In the genomic region with DNA sequence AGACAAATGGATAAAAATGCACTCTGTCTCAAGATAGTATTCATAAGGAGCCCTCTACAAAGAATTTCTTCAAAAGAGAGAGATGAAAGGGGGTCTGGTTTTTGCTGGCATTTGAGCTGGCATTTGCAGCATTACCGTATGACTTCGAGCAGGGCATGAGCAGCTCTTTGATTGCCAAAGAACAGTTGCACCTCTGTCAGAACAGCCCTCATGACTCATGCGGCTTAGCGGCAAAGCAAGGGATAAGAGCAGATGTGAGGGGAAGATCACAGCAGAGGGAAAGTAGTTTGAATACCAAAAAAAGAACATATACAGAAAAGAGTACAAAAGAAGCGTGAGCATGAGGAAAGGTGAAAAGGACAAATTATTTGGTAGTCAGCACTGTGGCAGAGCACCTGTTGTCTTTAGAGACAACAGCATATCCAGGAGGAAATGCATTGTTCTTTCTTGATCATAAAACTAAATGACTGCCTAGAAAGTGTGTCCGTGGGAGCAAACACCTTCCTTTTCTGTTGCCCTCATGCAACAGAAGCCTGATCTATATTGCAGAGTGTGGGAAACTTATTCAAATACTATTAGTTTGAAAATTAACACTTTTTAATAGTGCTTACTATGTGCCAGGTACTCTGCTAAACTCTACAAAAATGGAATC, we compare ENCODE assay signal across 12 cellular contexts.
A peak's percentile ranks its signal among the peaks of the same experiment; 100 is the strongest.
DNase-seq lines count a peak whose midpoint lies in the region; ATAC-seq and TF ChIP-seq lines count a peak whose summit lies in the region.
"Had no signal": no experiment of that assay in that cellular context is flagged by ENCODE, and none has a peak within 500 bp of the region (broad histone marks: within the 10 kb centered on the region; RNA-seq: fewer than 3 reads in every experiment).

No MANE protein-coding gene starts in this region.

- ATAC-seq in GM23338 (no peak), esophagus mucosa (peak; percentile 78)
- ATAC-seq in stimulated activated naive B cell treated with anti-CD40 and anti-IgM and Interleukin-4, amounts not matched to agents 10 μg/mL and 1 μg/mL and 100 μg/mL, for 72 hours (replicated peaks) = no peak
- ATAC-seq: naive thymus-derived CD4-positive, alpha-beta T cell had no signal

- DNase-seq in GM23338 (ENCODE audit: low spot score) = no peak
- DNase-seq in NCI-H446 treated with DMSO at 0.1 percent for 48 hours (lab: John Stamatoyannopoulos, UW) = peak; percentile 31
- peak; percentile 28 for DNase-seq in pons (ENCODE audit: low spot score)
- DNase-seq in stimulated activated naive B cell treated with anti-CD40 and anti-IgM and Interleukin-4, amounts not matched to agents 10 μg/mL and 1 μg/mL and 100 μg/mL, for 72 hours = no peak
- no peak for DNase-seq in cerebellar nuclear complex (lab: John Stamatoyannopoulos, UW)
- no peak for DNase-seq in NCI-H774 (lab: John Stamatoyannopoulos, UW)
- DNase-seq: activated T-cell treated with anti-CD3 and anti-CD28 coated beads for 4 hours; cortex of kidney; HFFc6; naive thymus-derived CD4-positive, alpha-beta T cell; NCI-H526 had no signal

- H3K27me3 ChIP-seq in GM23338 (ENCODE audit: insufficient read depth) = no peaks in the 10 kb centered on the region

- H3K36me3 Mint-ChIP-seq in GM23338 (ENCODE audit: low read depth) = peaks cover 5% of the 10 kb centered on the region; the same call in 1 of the 3 replicates
- H3K36me3 Mint-ChIP-seq in stimulated activated naive B cell treated with anti-CD40 and anti-IgM and Interleukin-4, amounts not matched to agents 10 μg/mL and 1 μg/mL and 100 μg/mL, for 72 hours = no peaks in the 10 kb centered on the region
- H3K36me3 Mint-ChIP-seq: naive thymus-derived CD4-positive, alpha-beta T cell had no signal

- H3K4me1 Mint-ChIP-seq in GM23338 = peaks cover 14% of the 10 kb centered on the region
- no peaks in the 10 kb centered on the region for H3K4me1 Mint-ChIP-seq in stimulated activated naive B cell treated with anti-CD40 and anti-IgM and Interleukin-4, amounts not matched to agents 10 μg/mL and 1 μg/mL and 100 μg/mL, for 72 hours
- H3K4me1 Mint-ChIP-seq: naive thymus-derived CD4-positive, alpha-beta T cell had no signal

- no peak overlapping the region for H3K27ac ChIP-seq in GM23338 (ENCODE audit: low read depth)

- no peaks in the 10 kb centered on the region for H3K36me3 ChIP-seq in GM23338 (ENCODE audit: insufficient read depth)

- peak overlapping the region; percentile 55; the same call in 1 of the 2 replicates for H3K27ac Mint-ChIP-seq in GM23338
- no peak overlapping the region for H3K27ac Mint-ChIP-seq in stimulated activated naive B cell treated with anti-CD40 and anti-IgM and Interleukin-4, amounts not matched to agents 10 μg/mL and 1 μg/mL and 100 μg/mL, for 72 hours
- H3K27ac Mint-ChIP-seq: HFFc6; naive thymus-derived CD4-positive, alpha-beta T cell had no signal

- H4K20me1 ChIP-seq in GM23338 (replicated peaks; ENCODE audit: insufficient read depth) = no peaks in the 10 kb centered on the region

- H3K9me3 Mint-ChIP-seq in GM23338 = no peaks in the 10 kb centered on the region; the same call in 2 of the 3 replicates
- peaks cover 0 to 4% of the 10 kb centered on the region in 2 donors for H3K9me3 Mint-ChIP-seq in stimulated activated naive B cell treated with anti-CD40 and anti-IgM and Interleukin-4, amounts not matched to agents 10 μg/mL and 1 μg/mL and 100 μg/mL, for 72 hours
- H3K9me3 Mint-ChIP-seq: HFFc6 had no signal

- no peak overlapping the region for H3K4me2 ChIP-seq in GM23338

- TF ChIP-seq CTCF in GM23338 (conservative IDR thresholded peaks at IDR 0.05; ENCODE audit: low read depth in 2 of 2) = no peak

- no peak overlapping the region for H3K4me3 ChIP-seq in GM23338

- H3K27me3 Mint-ChIP-seq in GM23338 (ENCODE audit: insufficient read depth, low read depth, poor library complexity) = peaks cover 1% of the 10 kb centered on the region
- peaks cover 0 to 4% of the 10 kb centered on the region in 2 donors for H3K27me3 Mint-ChIP-seq in stimulated activated naive B cell treated with anti-CD40 and anti-IgM and Interleukin-4, amounts not matched to agents 10 μg/mL and 1 μg/mL and 100 μg/mL, for 72 hours

- peaks cover 18% of the 10 kb centered on the region for H3K9me2 ChIP-seq in GM23338 (ENCODE audit: insufficient read depth)

- H2AFZ ChIP-seq in GM23338 = 0 out of 2 replicates have a peak overlapping the region, but pooled peaks have one; percentile 6

- H3K4me3 Mint-ChIP-seq in GM23338 = no peak overlapping the region
- H3K4me3 Mint-ChIP-seq in stimulated activated naive B cell treated with anti-CD40 and anti-IgM and Interleukin-4, amounts not matched to agents 10 μg/mL and 1 μg/mL and 100 μg/mL, for 72 hours = no peak overlapping the region
- H3K4me3 Mint-ChIP-seq: HFFc6; naive thymus-derived CD4-positive, alpha-beta T cell had no signal

- H3K4me1 ChIP-seq in GM23338 (ENCODE audit: insufficient read depth) = peaks cover 11% of the 10 kb centered on the region

- H3F3A ChIP-seq in GM23338 (replicated peaks; ENCODE audit: low read depth) = no peaks in the 10 kb centered on the region

- H3K79me2 ChIP-seq in GM23338 (replicated peaks; ENCODE audit: insufficient read depth) = no peaks in the 10 kb centered on the region

TF ChIP-seq in GM23338, 12 proteins besides CTCF, POLR2A, EP300 and RAD21:
- TF ChIP-seq EZH2phosphoT487 (IDR thresholded peaks at IDR 0.05; ENCODE audit: unreplicated experiment) (no peak), JUNB (IDR thresholded peaks at IDR 0.05; ENCODE audit: unreplicated experiment) (no peak), ZNF331 (CRISPR knock-in tag; IDR thresholded peaks at IDR 0.05; ENCODE audit: low read depth) (no peak), POLR2AphosphoS5 (IDR thresholded peaks at IDR 0.05; ENCODE audit: low read depth) (no peak), NANOG (IDR thresholded peaks at IDR 0.05; ENCODE audit: borderline replicate concordance) (no peak), ZNF114 (CRISPR knock-in tag; IDR thresholded peaks at IDR 0.05) (no peak), STAT1 (IDR thresholded peaks at IDR 0.05; ENCODE audit: unreplicated experiment) (no peak), CREB1 (CRISPR knock-in tag; IDR thresholded peaks at IDR 0.05; ENCODE audit: low read depth) (no peak), EZH2 (IDR thresholded peaks at IDR 0.05; ENCODE audit: low read depth, unreplicated experiment) (no peak)
- TF ChIP-seq, protein P1, sequence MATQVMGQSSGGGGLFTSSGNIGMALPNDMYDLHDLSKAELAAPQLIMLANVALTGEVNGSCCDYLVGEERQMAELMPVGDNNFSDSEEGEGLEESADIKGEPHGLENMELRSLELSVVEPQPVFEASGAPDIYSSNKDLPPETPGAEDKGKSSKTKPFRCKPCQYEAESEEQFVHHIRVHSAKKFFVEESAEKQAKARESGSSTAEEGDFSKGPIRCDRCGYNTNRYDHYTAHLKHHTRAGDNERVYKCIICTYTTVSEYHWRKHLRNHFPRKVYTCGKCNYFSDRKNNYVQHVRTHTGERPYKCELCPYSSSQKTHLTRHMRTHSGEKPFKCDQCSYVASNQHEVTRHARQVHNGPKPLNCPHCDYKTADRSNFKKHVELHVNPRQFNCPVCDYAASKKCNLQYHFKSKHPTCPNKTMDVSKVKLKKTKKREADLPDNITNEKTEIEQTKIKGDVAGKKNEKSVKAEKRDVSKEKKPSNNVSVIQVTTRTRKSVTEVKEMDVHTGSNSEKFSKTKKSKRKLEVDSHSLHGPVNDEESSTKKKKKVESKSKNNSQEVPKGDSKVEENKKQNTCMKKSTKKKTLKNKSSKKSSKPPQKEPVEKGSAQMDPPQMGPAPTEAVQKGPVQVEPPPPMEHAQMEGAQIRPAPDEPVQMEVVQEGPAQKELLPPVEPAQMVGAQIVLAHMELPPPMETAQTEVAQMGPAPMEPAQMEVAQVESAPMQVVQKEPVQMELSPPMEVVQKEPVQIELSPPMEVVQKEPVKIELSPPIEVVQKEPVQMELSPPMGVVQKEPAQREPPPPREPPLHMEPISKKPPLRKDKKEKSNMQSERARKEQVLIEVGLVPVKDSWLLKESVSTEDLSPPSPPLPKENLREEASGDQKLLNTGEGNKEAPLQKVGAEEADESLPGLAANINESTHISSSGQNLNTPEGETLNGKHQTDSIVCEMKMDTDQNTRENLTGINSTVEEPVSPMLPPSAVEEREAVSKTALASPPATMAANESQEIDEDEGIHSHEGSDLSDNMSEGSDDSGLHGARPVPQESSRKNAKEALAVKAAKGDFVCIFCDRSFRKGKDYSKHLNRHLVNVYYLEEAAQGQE (IDR thresholded peaks at IDR 0.05; ENCODE audit: unreplicated experiment) = no peak

Comparison
In these comparisons a context has a peak if more than half of its experiments do, and no peak if none do; other contexts are left out.
1. DNase-seq: peak in NCI-H446 treated with DMSO at 0.1 percent for 48 hours (single experiment) and pons (single experiment); none in GM23338 (single experiment), stimulated activated naive B cell treated with anti-CD40 and anti-IgM and Interleukin-4, amounts not matched to agents 10 μg/mL and 1 μg/mL and 100 μg/mL, for 72 hours (single experiment), cerebellar nuclear complex (0 of 2) and NCI-H774 (single experiment).